In the genomic region with DNA sequence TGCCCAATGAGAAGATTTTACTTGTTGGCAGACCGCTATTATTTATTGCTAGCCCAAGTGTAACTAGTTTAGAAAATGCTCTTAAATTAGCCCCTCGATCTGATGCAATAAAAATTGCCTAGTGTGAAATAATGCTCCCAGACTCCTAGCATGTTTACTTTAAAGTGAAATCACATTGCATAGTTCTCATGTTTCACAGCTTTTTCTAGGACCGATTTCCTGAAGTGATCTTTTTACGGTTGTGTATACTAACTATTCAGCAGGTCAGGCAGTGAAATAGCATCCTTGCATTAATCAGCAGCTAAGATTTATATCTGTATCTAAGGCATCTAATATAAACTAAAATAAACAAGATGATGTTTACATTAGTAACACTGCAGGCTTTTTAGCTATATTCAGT, we compare ENCODE assay signal across 12 cellular contexts. TPM values are rescaled to one million over a fixed set of nuclear protein-coding genes. Genes with fewer than 3 reads are reported as not detected.
DNase-seq lines count a peak whose midpoint lies in the region; ATAC-seq, FAIRE-seq and TF ChIP-seq lines count a peak whose summit lies in the region.
"Had no signal": no experiment of that assay in that cellular context is flagged by ENCODE, and none has a peak within 500 bp of the region (broad histone marks: within the 10 kb centered on the region; RNA-seq: fewer than 3 reads in every experiment).

No MANE protein-coding gene starts in this region.

- no peaks in the 10 kb centered on the region for H3K36me3 ChIP-seq in BJ (ENCODE audit: control insufficient read depth, insufficient read depth, low read length)
- H3K36me3 ChIP-seq: sigmoid colon had no signal

- peaks cover 2% of the 10 kb centered on the region; the same call in 1 of the 2 replicates for H3K36me3 Mint-ChIP-seq in WTC11

- CTCF ChIA-PET in BJ (lab: Yijun Ruan, JAX): interaction anchor here (1.3 kb wide), 1 partner anchor 38 kb away, joined by 3 read pairs; no protein-coding TSS in a partner anchor
- CTCF ChIA-PET in WTC11 (lab: Charles Lee): no interaction called here

- H3K4me3 Mint-ChIP-seq in WTC11: no peak overlapping the region

- H3K27me3 ChIP-seq in BJ (ENCODE audit: control insufficient read depth, insufficient read depth, low read length): no peaks in the 10 kb centered on the region
- H3K27me3 ChIP-seq: sigmoid colon had no signal

- no peak for FAIRE-seq in HTR-8/SVneo (lab: Jason Lieb, UNC)

- H3K27me3 Mint-ChIP-seq in WTC11 (ENCODE audit: low read depth): no peaks in the 10 kb centered on the region

- H3K9me3 Mint-ChIP-seq in WTC11: no peaks in the 10 kb centered on the region

- H3K4me1 Mint-ChIP-seq in WTC11: peaks cover 11% of the 10 kb centered on the region

- DNase-seq in BJ (ENCODE audit: low read depth) (peak; percentile 71), HTR-8/SVneo (ENCODE audit: insufficient read length, low spot score) (peak; percentile 43), WTC11 (ENCODE audit: low spot score) (no peak), kidney glomerular epithelial cell (lab: John Stamatoyannopoulos, UW) (peak; percentile 30), RKO (ENCODE audit: low spot score) (no peak), left ventricle myocardium superior (no peak), activated gamma-delta T cell (lab: John Stamatoyannopoulos, UW) (no peak)
- DNase-seq in stimulated activated CD4-positive, alpha-beta T cell treated with anti-CD3 and anti-CD28 coated beads, Interleukin-15, amount 100 ng/mL, for 24 hours: no peak
- DNase-seq: DND-41, left colon, MV-4-11, sigmoid colon had no signal

- TF ChIP-seq CTCF in BJ (IDR thresholded peaks at IDR 0.05; ENCODE audit: insufficient read depth, low read depth, low read length) (no peak), WTC11 (IDR thresholded peaks at IDR 0.05) (no peak)

- intact Hi-C loops in left ventricle myocardium superior (cut with micrococcal nuclease): no loop called here

- H3K4me3 ChIP-seq in BJ (ENCODE audit: low read depth, low read length): no peak overlapping the region
- H3K4me3 ChIP-seq: sigmoid colon had no signal

- ATAC-seq in WTC11: no peak
- ATAC-seq in left ventricle myocardium superior: no peak
- ATAC-seq: left colon had no signal

- 0 out of 2 replicates have a peak overlapping the region, but pooled peaks have one; percentile 5 for H3K27ac Mint-ChIP-seq in WTC11

- POLR2A ChIA-PET in BJ (lab: Charles Lee) (no interaction called here), WTC11 (lab: Charles Lee) (no interaction called here)

TF ChIP-seq in WTC11, 78 proteins besides CTCF, POLR2A, EP300 and RAD21 (continues in another document):
- no peak for TF ChIP-seq CBFB (CRISPR knock-in tag; IDR thresholded peaks at IDR 0.05; ENCODE audit: low read depth)
- TF ChIP-seq NR3C1 (CRISPR knock-in tag; conservative IDR thresholded peaks at IDR 0.05; ENCODE audit: low read depth): no peak
- TF ChIP-seq ERG (CRISPR knock-in tag; IDR thresholded peaks at IDR 0.05): no peak
- no peak for TF ChIP-seq FOXP4 (CRISPR knock-in tag; IDR thresholded peaks at IDR 0.05)
- TF ChIP-seq STAT6 (CRISPR knock-in tag; conservative IDR thresholded peaks at IDR 0.05; ENCODE audit: low read depth): no peak
- TF ChIP-seq MAX (CRISPR knock-in tag; IDR thresholded peaks at IDR 0.05): no peak
- TF ChIP-seq ZNF263 (CRISPR knock-in tag; IDR thresholded peaks at IDR 0.05; ENCODE audit: low read depth): no peak
- TF ChIP-seq, protein P1, sequence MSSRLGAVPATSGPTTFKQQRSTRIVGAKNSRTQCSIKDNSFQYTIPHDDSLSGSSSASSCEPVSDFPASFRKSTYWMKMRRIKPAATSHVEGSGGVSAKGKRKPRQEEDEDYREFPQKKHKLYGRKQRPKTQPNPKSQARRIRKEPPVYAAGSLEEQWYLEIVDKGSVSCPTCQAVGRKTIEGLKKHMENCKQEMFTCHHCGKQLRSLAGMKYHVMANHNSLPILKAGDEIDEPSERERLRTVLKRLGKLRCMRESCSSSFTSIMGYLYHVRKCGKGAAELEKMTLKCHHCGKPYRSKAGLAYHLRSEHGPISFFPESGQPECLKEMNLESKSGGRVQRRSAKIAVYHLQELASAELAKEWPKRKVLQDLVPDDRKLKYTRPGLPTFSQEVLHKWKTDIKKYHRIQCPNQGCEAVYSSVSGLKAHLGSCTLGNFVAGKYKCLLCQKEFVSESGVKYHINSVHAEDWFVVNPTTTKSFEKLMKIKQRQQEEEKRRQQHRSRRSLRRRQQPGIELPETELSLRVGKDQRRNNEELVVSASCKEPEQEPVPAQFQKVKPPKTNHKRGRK (CRISPR knock-in tag; IDR thresholded peaks at IDR 0.05; ENCODE audit: borderline replicate concordance): no peak
- TF ChIP-seq E2F1 (CRISPR knock-in tag; IDR thresholded peaks at IDR 0.05): no peak
- TF ChIP-seq NFYB (CRISPR knock-in tag; conservative IDR thresholded peaks at IDR 0.05; ENCODE audit: low read depth): no peak
- TF ChIP-seq OVOL2 (CRISPR knock-in tag; IDR thresholded peaks at IDR 0.05; ENCODE audit: borderline replicate concordance): no peak
- no peak for TF ChIP-seq SMAD4 (CRISPR knock-in tag; IDR thresholded peaks at IDR 0.05)
- TF ChIP-seq NFE2L1 (CRISPR knock-in tag; IDR thresholded peaks at IDR 0.05): no peak

RNA-seq across cellular contexts. Expression of gene PMS1, which starts 52.4 kb away (rescaled TPM):
- 5.4 and 8.3 TPM in 2 replicates for polyA plus RNA-seq in BJ (2011; rRNA removed)
- 10.0 and 17.6 TPM in 2 replicates for polyA minus RNA-seq in BJ (2011; rRNA and poly(A)+ RNA removed)
- total RNA-seq in WTC11 (2021) (49.8 to 74.5 TPM (median 69.5 TPM) in 3 replicates), left ventricle myocardium superior (12.3 TPM)

RNA-seq across cellular contexts. Expression of gene ORMDL1, which starts 52.5 kb away (rescaled TPM):
- 39.6 and 77.5 TPM in 2 replicates for polyA plus RNA-seq in BJ (2011; rRNA removed)
- 10.1 and 10.9 TPM in 2 replicates for polyA minus RNA-seq in BJ (2011; rRNA and poly(A)+ RNA removed)
- 38.4 to 40.1 TPM (median 39.9 TPM) in 3 replicates for total RNA-seq in WTC11 (2021)
- total RNA-seq in left ventricle myocardium superior: 21.4 TPM

Comparison
In these comparisons a context has a peak if more than half of its experiments do, and no peak if none do; other contexts are left out.
1. DNase-seq: peak in BJ (single experiment), HTR-8/SVneo (single experiment) and kidney glomerular epithelial cell (single experiment); none in WTC11 (single experiment), RKO (single experiment), stimulated activated CD4-positive, alpha-beta T cell treated with anti-CD3 and anti-CD28 coated beads, Interleukin-15, amount 100 ng/mL, for 24 hours (single experiment), left ventricle myocardium superior (single experiment) and activated gamma-delta T cell (single experiment).